ENCODE assay signal across 20 cellular contexts in genomic region chr6:151034825-151035781, GRCh38.
DNase-seq lines count a peak whose midpoint lies in the region; ATAC-seq, FAIRE-seq and TF ChIP-seq lines count a peak whose summit lies in the region.
"Had no signal": no experiment of that assay in that cellular context is flagged by ENCODE, and none has a peak within 500 bp of the region (broad histone marks: within the 10 kb centered on the region; RNA-seq: fewer than 3 reads in every experiment).

No MANE protein-coding gene starts in this region.

- H3K9ac ChIP-seq in endothelial cell of umbilical vein (replicated peaks; ENCODE audit: extremely low read depth, insufficient read depth, low read length): peak overlapping the region; percentile 67

- no peaks in the 10 kb centered on the region for H4K20me1 ChIP-seq in endothelial cell of umbilical vein (replicated peaks; ENCODE audit: control insufficient read depth, extremely low read depth, insufficient read depth, low read length)

- CTCF ChIA-PET in endothelial cell of umbilical vein (lab: Charles Lee) (interaction anchor here (1.2 kb wide), 1 partner anchor 21 kb away, joined by 4 read pairs; no protein-coding TSS in a partner anchor), T-cell (lab: Charles Lee) (interaction anchor here in 1 of 2 donors (0.7 kb wide), 1 partner anchor 91 kb away, joined by 3 read pairs; no protein-coding TSS in a partner anchor)

- H3K9me3 ChIP-seq in endothelial cell of umbilical vein (replicated peaks; ENCODE audit: control insufficient read depth, insufficient read depth, low read length): no peaks in the 10 kb centered on the region
- H3K9me3 ChIP-seq in tibial artery: no peaks in the 10 kb centered on the region

- peak overlapping the region; percentile 60 for H3K27ac Mint-ChIP-seq in nephron progenitor cell
- no peak overlapping the region for H3K27ac Mint-ChIP-seq in T-cell
- H3K27ac Mint-ChIP-seq: activated CD4-positive, alpha-beta T cell treated with anti-CD3 and anti-CD28 coated beads, Interleukin-2, amount 10 ng/mL, durations not matched to agents 24 days and 14 days had no signal

- peak overlapping the region; percentile 100 for H3K27ac ChIP-seq in endothelial cell of umbilical vein (ENCODE audit: insufficient read depth, low read depth, low read length)
- H3K27ac ChIP-seq in tibial artery: peak overlapping the region; percentile 61 to 66
- H3K27ac ChIP-seq: HL-60 had no signal

- no peak for ATAC-seq in T-cell (replicated peaks in 1 of 4)
- ATAC-seq: K562, sciatic nerve had no signal

- no peak overlapping the region for H2AFZ ChIP-seq in endothelial cell of umbilical vein (ENCODE audit: low read depth, low read length)

- intact Hi-C loops in endothelial cell of umbilical vein (cut with micrococcal nuclease) (no loop called here), tibial artery (cut with DNase I; ENCODE audit: low total_unique reads) (no loop called here)

- H3K79me2 ChIP-seq in endothelial cell of umbilical vein (ENCODE audit: control insufficient read depth, insufficient read depth, low read length): peaks cover 10% of the 10 kb centered on the region

- no peak for TF ChIP-seq POLR2A in endothelial cell of umbilical vein (IDR thresholded peaks at IDR 0.05; ENCODE audit: low read depth, low read length)

- H3K27me3 ChIP-seq in endothelial cell of umbilical vein (ENCODE audit: control insufficient read depth in 2 of 2, insufficient read depth in 2 of 2, low read length in 2 of 2): no peaks in the 10 kb centered on the region
- H3K27me3 ChIP-seq in tibial artery: no peaks in the 10 kb centered on the region

- peaks cover 4 to 6% of the 10 kb centered on the region in 2 experiments for H3K36me3 ChIP-seq in endothelial cell of umbilical vein (ENCODE audit: control insufficient read depth in 2 of 2, extremely low read depth in 1 of 2, insufficient read depth in 2 of 2, low read length in 2 of 2)
- H3K36me3 ChIP-seq in tibial artery: peaks cover 5 to 13% (median 8%) of the 10 kb centered on the region in 3 donors

- POLR2A ChIA-PET in endothelial cell of umbilical vein (lab: Charles Lee) (no interaction called here), T-cell (lab: Charles Lee) (no interaction called here)

- H3K4me1 Mint-ChIP-seq in nephron progenitor cell (peaks cover 60% of the 10 kb centered on the region), T-cell (no peaks in the 10 kb centered on the region)

- peaks cover 37% of the 10 kb centered on the region for H3K4me1 ChIP-seq in endothelial cell of umbilical vein (ENCODE audit: control insufficient read depth, extremely low read depth, insufficient read depth, low read length)
- peaks cover 0 to 26% (median 5%) of the 10 kb centered on the region in 4 donors for H3K4me1 ChIP-seq in tibial artery

- H3K4me3 Mint-ChIP-seq in nephron progenitor cell: no peak overlapping the region
- H3K4me3 Mint-ChIP-seq in T-cell: no peak overlapping the region
- H3K4me3 Mint-ChIP-seq: activated CD4-positive, alpha-beta T cell treated with anti-CD3 and anti-CD28 coated beads, Interleukin-2, amount 10 ng/mL, durations not matched to agents 24 days and 14 days had no signal

- dilution Hi-C loops in endothelial cell of umbilical vein (cut with MboI; ENCODE audit: extremely low pct_ligation_motif_present, low sequenced_read_pairs): no loop called here

- TF ChIP-seq CTCF in endothelial cell of umbilical vein (IDR thresholded peaks at IDR 0.05; ENCODE audit: extremely low read depth in 1 of 2, insufficient read depth in 1 of 2, low read depth in 1 of 2, low read length in 2 of 2) (no peak), nephron progenitor cell (IDR thresholded peaks at IDR 0.05) (no peak), tibial artery (IDR thresholded peaks at IDR 0.05) (no peak)

- H3K9me3 Mint-ChIP-seq in nephron progenitor cell (no peaks in the 10 kb centered on the region), T-cell (no peaks in the 10 kb centered on the region)
- H3K9me3 Mint-ChIP-seq: activated CD4-positive, alpha-beta T cell treated with anti-CD3 and anti-CD28 coated beads, Interleukin-2, amount 10 ng/mL, durations not matched to agents 24 days and 14 days had no signal

- peak; percentile 25 for DNase-seq in RCC 7860 (ENCODE audit: low spot score)
- DNase-seq in endothelial cell of umbilical vein (ENCODE audit: low read depth, low spot score): no peak
- DNase-seq in nephron progenitor cell: no peak
- DNase-seq in tibial artery: peak in 1 of 2 donors; percentile 12
- no peak for DNase-seq in T-cell
- no peak for DNase-seq in stimulated activated CD4-positive, alpha-beta T cell treated with anti-CD3 and anti-CD28 coated beads, Interleukin-4, amount 100 ng/mL, for 24 hours
- DNase-seq in Ammon's horn (ENCODE audit: low spot score): no peak
- DNase-seq: activated CD4-positive, alpha-beta T cell treated with anti-CD3 and anti-CD28 coated beads, Interleukin-2, amount 10 ng/mL, durations not matched to agents 24 days and 14 days; activated gamma-delta T cell; cortex of kidney; GDM1; MV-4-11; NCI-H2081 treated with DMSO at 0.1 percent for 48 hours; NCI-H526 treated with DMSO at 0.1 percent for 48 hours; OCI-M1 had no signal

- BruUV-seq in endothelial cell of umbilical vein (replicated peaks; lab: Mats Ljungman, UMichigan): no TSS peak

- H3K4me3 ChIP-seq in endothelial cell of umbilical vein (replicated peaks in 1 of 3; ENCODE audit: insufficient read depth in 1 of 3, low read depth in 1 of 3, low read length in 3 of 3): no peak overlapping the region
- no peak overlapping the region for H3K4me3 ChIP-seq in tibial artery
- H3K4me3 ChIP-seq: K562 had no signal

- FAIRE-seq in RCC 7860 (lab: Jason Lieb, UNC) (peak; percentile 74), endothelial cell of umbilical vein (lab: Jason Lieb, UNC) (no peak)
- FAIRE-seq: GM12891, K562, TTC549 had no signal

- H3K36me3 Mint-ChIP-seq in nephron progenitor cell (ENCODE audit: low read depth): peaks cover 79% of the 10 kb centered on the region
- H3K36me3 Mint-ChIP-seq in T-cell: peaks cover 50% of the 10 kb centered on the region

- H3K4me2 ChIP-seq in endothelial cell of umbilical vein (ENCODE audit: insufficient read depth, low read length): no peak overlapping the region

- peaks cover 4% of the 10 kb centered on the region for H3K27me3 Mint-ChIP-seq in nephron progenitor cell (ENCODE audit: low read depth, poor library complexity)
- H3K27me3 Mint-ChIP-seq in T-cell: no peaks in the 10 kb centered on the region
- H3K27me3 Mint-ChIP-seq: activated CD4-positive, alpha-beta T cell treated with anti-CD3 and anti-CD28 coated beads, Interleukin-2, amount 10 ng/mL, durations not matched to agents 24 days and 14 days had no signal

- H3K9me1 ChIP-seq in endothelial cell of umbilical vein (replicated peaks; ENCODE audit: control insufficient read depth, extremely low read depth, insufficient read depth, low read length): no peaks in the 10 kb centered on the region

TF ChIP-seq in endothelial cell of umbilical vein, 7 proteins besides CTCF, POLR2A, EP300 and RAD21:
- TF ChIP-seq JUN (IDR thresholded peaks at IDR 0.05; ENCODE audit: borderline replicate concordance, insufficient read depth, insufficient read length, low read depth): no peak
- TF ChIP-seq, protein P1, sequence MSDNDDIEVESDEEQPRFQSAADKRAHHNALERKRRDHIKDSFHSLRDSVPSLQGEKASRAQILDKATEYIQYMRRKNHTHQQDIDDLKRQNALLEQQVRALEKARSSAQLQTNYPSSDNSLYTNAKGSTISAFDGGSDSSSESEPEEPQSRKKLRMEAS (IDR thresholded peaks at IDR 0.05; ENCODE audit: insufficient read depth, insufficient read length): no peak
- no peak for TF ChIP-seq POLR2AphosphoS5 (IDR thresholded peaks at IDR 0.05; ENCODE audit: insufficient read depth, low read depth, low read length)
- no peak for TF ChIP-seq EZH2 (IDR thresholded peaks at IDR 0.05; ENCODE audit: borderline replicate concordance, low read depth, low read length, severe bottlenecking)
- TF ChIP-seq MYC (IDR thresholded peaks at IDR 0.05; ENCODE audit: low read depth, low read length): no peak
- TF ChIP-seq FOS (IDR thresholded peaks at IDR 0.05; ENCODE audit: borderline replicate concordance, insufficient read depth, low read length): no peak
- no peak for TF ChIP-seq GATA2 (IDR thresholded peaks at IDR 0.05; ENCODE audit: insufficient read depth, insufficient read length, low read depth, low read length)
